37 cellular contexts compared by ENCODE assay signal in the genomic region with DNA sequence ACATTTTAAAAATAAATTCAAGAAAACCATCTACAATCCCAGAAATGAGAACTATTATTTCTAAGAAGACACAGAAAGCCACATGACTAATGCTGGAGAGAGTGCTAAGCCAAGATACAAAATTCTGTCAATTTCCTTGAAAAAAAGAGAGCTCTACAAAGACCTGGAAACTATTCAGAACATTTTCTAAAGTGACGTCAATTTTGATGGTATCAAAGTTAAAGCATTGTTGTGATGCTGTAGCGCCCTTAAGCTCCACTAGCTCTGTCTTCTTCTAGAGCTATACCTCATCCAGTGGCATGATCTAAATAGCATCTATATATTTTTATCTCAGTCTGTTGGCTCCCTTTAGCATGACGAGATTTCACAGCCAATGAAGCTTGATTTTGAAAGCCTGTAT.
DNase-seq lines count a peak whose midpoint lies in the region; ATAC-seq, FAIRE-seq and TF ChIP-seq lines count a peak whose summit lies in the region.
"Had no signal": no experiment of that assay in that cellular context is flagged by ENCODE, and none has a peak within 500 bp of the region (broad histone marks: within the 10 kb centered on the region; RNA-seq: fewer than 3 reads in every experiment).

No MANE protein-coding gene starts in this region.

- H4K20me1 ChIP-seq in HepG2 (ENCODE audit: insufficient read depth, low read length) (no peaks in the 10 kb centered on the region), GM23248 (ENCODE audit: insufficient read depth) (no peaks in the 10 kb centered on the region)
- H4K20me1 ChIP-seq: BLaER1; BLaER1 treated with 17β-estradiol and CSF1 and Interleukin-3, amounts not matched to agents 10 nM and 100 nM had no signal

- no peaks in the 10 kb centered on the region for H3F3A ChIP-seq in GM23248 (ENCODE audit: insufficient read depth)

- no peaks in the 10 kb centered on the region for H3K27me3 Mint-ChIP-seq in dendritic cell treated with granulocyte-macrophage colony-stimulating factor and Interleukin-4, amounts not matched to agents 40 ng/mL and 50 ng/mL, for 4 days
- H3K27me3 Mint-ChIP-seq: B cell; CD4-positive, alpha-beta T cell had no signal

- no peaks in the 10 kb centered on the region; a peak in 1 of 5 replicates for H3K27me3 ChIP-seq in HepG2 (ENCODE audit: control insufficient read depth in 1 of 2, insufficient read depth in 2 of 2, low read length in 2 of 2)
- H3K27me3 ChIP-seq in right lobe of liver, result no peaks in the 10 kb centered on the region
- no peaks in the 10 kb centered on the region for H3K27me3 ChIP-seq in trophoblast cell (ENCODE audit: insufficient read depth, low read length)
- H3K27me3 ChIP-seq in GM23248 (replicated peaks; ENCODE audit: insufficient read depth), result no peaks in the 10 kb centered on the region
- H3K27me3 ChIP-seq: BE2C; BLaER1; BLaER1 treated with 17β-estradiol and CSF1 and Interleukin-3, amounts not matched to agents 10 nM and 100 nM had no signal

- H4K91ac ChIP-seq in trophoblast cell (ENCODE audit: low read depth, low read length), result no peak overlapping the region

- no peak overlapping the region for H3K23ac ChIP-seq in trophoblast cell (ENCODE audit: low read length)

- H3K4me3 Mint-ChIP-seq in dendritic cell treated with granulocyte-macrophage colony-stimulating factor and Interleukin-4, amounts not matched to agents 40 ng/mL and 50 ng/mL, for 4 days, result no peak overlapping the region
- H3K4me3 Mint-ChIP-seq: B cell; CD14-positive monocyte; CD4-positive, alpha-beta memory T cell; CD4-positive, alpha-beta T cell; CD4-positive, CD25-positive, alpha-beta regulatory T cell; CD8-positive, alpha-beta memory T cell; CD8-positive, alpha-beta T cell had no signal

- H3K79me2 ChIP-seq in HepG2 (ENCODE audit: insufficient read depth, low read length) (no peaks in the 10 kb centered on the region), trophoblast cell (ENCODE audit: control insufficient read depth, insufficient read depth, low read length, poor library complexity) (no peaks in the 10 kb centered on the region), GM23248 (ENCODE audit: insufficient read depth) (no peaks in the 10 kb centered on the region)

- H3K4me2 ChIP-seq in HepG2 (ENCODE audit: low read depth, low read length), result no peak overlapping the region
- no peak overlapping the region for H3K4me2 ChIP-seq in trophoblast cell (ENCODE audit: low read length)
- no peak overlapping the region for H3K4me2 ChIP-seq in GM23248 (ENCODE audit: unreplicated experiment)
- H3K4me2 ChIP-seq: A549; BLaER1; BLaER1 treated with 17β-estradiol and CSF1 and Interleukin-3, amounts not matched to agents 10 nM and 100 nM had no signal

- no peak overlapping the region for H3K4ac ChIP-seq in trophoblast cell (ENCODE audit: low read depth, low read length)

- H2BK120ac ChIP-seq in trophoblast cell (ENCODE audit: insufficient read depth, low read length, poor library complexity), result no peak overlapping the region

- H3K36me3 ChIP-seq in HepG2 (replicated peaks in 1 of 2; ENCODE audit: control insufficient read depth in 1 of 2, insufficient read depth in 2 of 2, low read length in 2 of 2) (no peaks in the 10 kb centered on the region), right lobe of liver (no peaks in the 10 kb centered on the region), trophoblast cell (ENCODE audit: control insufficient read depth in 1 of 2, insufficient read depth in 2 of 2, low read length in 2 of 2) (no peaks in the 10 kb centered on the region), GM23248 (ENCODE audit: low read depth) (no peaks in the 10 kb centered on the region)
- H3K36me3 ChIP-seq: BE2C; BLaER1; BLaER1 treated with 17β-estradiol and CSF1 and Interleukin-3, amounts not matched to agents 10 nM and 100 nM had no signal

- TF ChIP-seq POLR2A in HepG2 (IDR thresholded peaks at IDR 0.05; ENCODE audit: insufficient read depth in 1 of 2, low read depth in 2 of 2, low read length in 2 of 2), result no peak
- TF ChIP-seq POLR2A in right lobe of liver (IDR thresholded peaks at IDR 0.05), result no peak

- peaks cover 4% of the 10 kb centered on the region for H3K9me3 Mint-ChIP-seq in dendritic cell treated with granulocyte-macrophage colony-stimulating factor and Interleukin-4, amounts not matched to agents 40 ng/mL and 50 ng/mL, for 4 days
- H3K9me3 Mint-ChIP-seq: CD4-positive, alpha-beta T cell; CD4-positive, CD25-positive, alpha-beta regulatory T cell; CD8-positive, alpha-beta memory T cell; CD8-positive, alpha-beta T cell had no signal

- TF ChIP-seq EP300 in HepG2 (IDR thresholded peaks at IDR 0.05; ENCODE audit: low read depth in 2 of 2, low read length in 2 of 2) (no peak), HepG2 (CRISPR knock-in tag; IDR thresholded peaks at IDR 0.05; ENCODE audit: borderline replicate concordance) (no peak)

- no peak overlapping the region for H2AK5ac ChIP-seq in trophoblast cell (ENCODE audit: low read length)

- intact Hi-C loops in HepG2 (cut with micrococcal nuclease; ENCODE audit: unreplicated experiment) (no loop called here), right lobe of liver (cut with DNase I) (no loop called here)
- intact Hi-C loops in dendritic cell treated with granulocyte-macrophage colony-stimulating factor and Interleukin-4, amounts not matched to agents 40 ng/mL and 50 ng/mL, for 4 days (cut with micrococcal nuclease), result no loop called here

- no peak overlapping the region for H3K27ac ChIP-seq in HepG2 (ENCODE audit: extremely low read length, insufficient read depth, low read length)
- H3K27ac ChIP-seq in right lobe of liver, result no peak overlapping the region
- no peak overlapping the region for H3K27ac ChIP-seq in trophoblast cell (ENCODE audit: low read depth, low read length)
- no peak overlapping the region for H3K27ac ChIP-seq in GM23248
- H3K27ac ChIP-seq: 22Rv1; A549; BLaER1; BLaER1 treated with 17β-estradiol and CSF1 and Interleukin-3, amounts not matched to agents 10 nM and 100 nM; C4-2B had no signal

- WGBS in HepG2 (ENCODE audit: low lambda C conversion rate), result 2% methylated on average over 3 of the region's 3 CpGs
- 54% methylated on average over 3 of the region's 3 CpGs for WGBS in right lobe of liver (ENCODE audit: insufficient coverage, low coverage, low lambda C conversion rate, missing lambda C conversion rate)
- no CpG with 5 or more reads among the region's 3 CpGs for WGBS in trophoblast cell (ENCODE audit: extremely low coverage, insufficient coverage, insufficient read length)
- 41 to 43% methylated on average over 3 of the region's 3 CpGs for WGBS in GM23248 (ENCODE audit: low coverage in 1 of 2, low lambda C conversion rate in 2 of 2, missing lambda C conversion rate in 2 of 2), 2 experiments

- no peak for TF ChIP-seq CTCF in HepG2 (CRISPR knock-in tag; IDR thresholded peaks at IDR 0.05)
- TF ChIP-seq CTCF in right lobe of liver (IDR thresholded peaks at IDR 0.05), result no peak
- TF ChIP-seq CTCF in fibroblast of pulmonary artery (IDR thresholded peaks at IDR 0.05; ENCODE audit: low read length, missing control alignments), result no peak

- H2BK12ac ChIP-seq in trophoblast cell (ENCODE audit: low read length), result no peak overlapping the region

- no peak for FAIRE-seq in HepG2 (lab: Jason Lieb, UNC)
- FAIRE-seq: A204.1, A549, D721Med had no signal

- no peak overlapping the region for H2AFZ ChIP-seq in HepG2 (ENCODE audit: low read length)
- H2AFZ ChIP-seq in trophoblast cell (ENCODE audit: insufficient read depth, low read length, poor library complexity), result no peak overlapping the region
- H2AFZ ChIP-seq in GM23248, result no peak overlapping the region

- no peak for TF ChIP-seq RAD21 in HepG2 (CRISPR knock-in tag; IDR thresholded peaks at IDR 0.05)

- DNase-seq in HepG2 (ENCODE audit: low spot score) (no peak), right lobe of liver (no peak), fibroblast of pulmonary artery (ENCODE audit: low read depth) (peak; percentile 13), trophoblast cell (peak; percentile 47 to 97), AG08395 (ENCODE audit: low spot score) (no peak), GM23248 (no peak)
- DNase-seq: 8988T; ACHN; AML-193; BE2C; C1 segment of cervical spinal cord; Caco-2; Calu3; CD4-positive, alpha-beta memory T cell; CD4-positive, alpha-beta T cell; CD4-positive, CD25-positive, alpha-beta regulatory T cell; CD8-positive, alpha-beta memory T cell; CD8-positive, alpha-beta T cell; COR-L47; DMS 273 treated with DMSO at 0.1 percent for 48 hours; DMS153; DMS53; DMS79; DMS79 treated with DMSO at 0.1 percent for 48 hours; DND-41; EL had no signal

- H3K4me3 ChIP-seq in HepG2 (replicated peaks in 1 of 3; ENCODE audit: insufficient read depth in 1 of 3, low read depth in 2 of 3, low read length in 3 of 3), result no peak overlapping the region
- no peak overlapping the region for H3K4me3 ChIP-seq in right lobe of liver
- no peak overlapping the region for H3K4me3 ChIP-seq in fibroblast of pulmonary artery (replicated peaks; ENCODE audit: low read depth, low read length)
- no peak overlapping the region for H3K4me3 ChIP-seq in trophoblast cell (ENCODE audit: low read depth, low read length)
- no peak overlapping the region for H3K4me3 ChIP-seq in GM23248
- H3K4me3 ChIP-seq: A549; BLaER1; BLaER1 treated with 17β-estradiol and CSF1 and Interleukin-3, amounts not matched to agents 10 nM and 100 nM had no signal

- POLR2A ChIA-PET in HepG2 (lab: Yijun Ruan, JAX), result no interaction called here

- in situ Hi-C loops in HepG2 (cut with HindIII; ENCODE audit: extremely low pct_ligation_motif_present, low pct_unique_long_range_greater_than_20kb), result no loop called here
- in situ Hi-C loops in GM23248 (cut with MboI), result no loop called here

- peaks cover 3% of the 10 kb centered on the region for H3K4me1 Mint-ChIP-seq in dendritic cell treated with granulocyte-macrophage colony-stimulating factor and Interleukin-4, amounts not matched to agents 40 ng/mL and 50 ng/mL, for 4 days (ENCODE audit: low read depth)
- H3K4me1 Mint-ChIP-seq: B cell; CD4-positive, alpha-beta memory T cell; CD4-positive, CD25-positive, alpha-beta regulatory T cell; CD8-positive, alpha-beta memory T cell had no signal

- H3K79me1 ChIP-seq in trophoblast cell (ENCODE audit: low read length), result no peaks in the 10 kb centered on the region

- no peak overlapping the region for H2BK5ac ChIP-seq in trophoblast cell (ENCODE audit: low read depth, low read length, poor library complexity)

- H3K9ac ChIP-seq in HepG2 (ENCODE audit: insufficient read depth, low read depth, low read length), result no peak overlapping the region
- H3K9ac ChIP-seq in trophoblast cell (ENCODE audit: low read length), result no peak overlapping the region
- no peak overlapping the region for H3K9ac ChIP-seq in GM23248
- H3K9ac ChIP-seq: BLaER1; BLaER1 treated with 17β-estradiol and CSF1 and Interleukin-3, amounts not matched to agents 10 nM and 100 nM had no signal

- H3K18ac ChIP-seq in trophoblast cell (ENCODE audit: low read length), result no peak overlapping the region

- CTCF ChIA-PET in HepG2 (lab: Yijun Ruan, JAX; ENCODE audit: low intra/inter-chr PET ratio, low total read pairs), result no interaction called here

- ATAC-seq in HepG2 (no peak), right lobe of liver (no peak), HG02973 (IDR thresholded peaks at IDR 0.05; ENCODE audit: unreplicated experiment) (no peak)
- ATAC-seq: A549; CD8-positive, alpha-beta T cell had no signal

- H3K9me2 ChIP-seq in GM23248 (ENCODE audit: insufficient read depth), result no peaks in the 10 kb centered on the region

- H3K9me3 ChIP-seq in HepG2 (ENCODE audit: low read length) (no peaks in the 10 kb centered on the region), right lobe of liver (no peaks in the 10 kb centered on the region), trophoblast cell (ENCODE audit: insufficient read depth, low read depth, low read length) (no peaks in the 10 kb centered on the region), GM23248 (ENCODE audit: low read depth) (no peaks in the 10 kb centered on the region)
- H3K9me3 ChIP-seq: A549; BE2C; BLaER1; BLaER1 treated with 17β-estradiol and CSF1 and Interleukin-3, amounts not matched to agents 10 nM and 100 nM; Caco-2 had no signal

- no peaks in the 10 kb centered on the region for H3K4me1 ChIP-seq in HepG2 (ENCODE audit: insufficient read depth, low read length)
- no peaks in the 10 kb centered on the region for H3K4me1 ChIP-seq in right lobe of liver
- H3K4me1 ChIP-seq in trophoblast cell (ENCODE audit: control insufficient read depth in 1 of 2, insufficient read depth in 2 of 2, low read length in 2 of 2), result no peaks in the 10 kb centered on the region
- no peaks in the 10 kb centered on the region for H3K4me1 ChIP-seq in GM23248 (ENCODE audit: insufficient read depth)
- H3K4me1 ChIP-seq: A549; BE2C; BLaER1; BLaER1 treated with 17β-estradiol and CSF1 and Interleukin-3, amounts not matched to agents 10 nM and 100 nM; Caco-2 had no signal

- no peak overlapping the region for H4K8ac ChIP-seq in trophoblast cell (ENCODE audit: low read depth, low read length)

- no peak overlapping the region for H4K12ac ChIP-seq in trophoblast cell (ENCODE audit: low read depth, low read length)

- no peak overlapping the region for H3K14ac ChIP-seq in trophoblast cell (ENCODE audit: low read length)

- no TSS peak for BruUV-seq in HepG2 (replicated peaks; lab: Mats Ljungman, UMichigan)

- peaks cover 3% of the 10 kb centered on the region for H3K36me3 Mint-ChIP-seq in dendritic cell treated with granulocyte-macrophage colony-stimulating factor and Interleukin-4, amounts not matched to agents 40 ng/mL and 50 ng/mL, for 4 days (ENCODE audit: low read depth)
- H3K36me3 Mint-ChIP-seq: CD4-positive, alpha-beta memory T cell; CD4-positive, CD25-positive, alpha-beta regulatory T cell; CD8-positive, alpha-beta T cell had no signal

- peak overlapping the region; percentile 32 for H3K27ac Mint-ChIP-seq in dendritic cell treated with granulocyte-macrophage colony-stimulating factor and Interleukin-4, amounts not matched to agents 40 ng/mL and 50 ng/mL, for 4 days
- H3K27ac Mint-ChIP-seq: B cell; CD14-positive monocyte; CD4-positive, alpha-beta memory T cell; CD4-positive, alpha-beta T cell; CD4-positive, CD25-positive, alpha-beta regulatory T cell; CD8-positive, alpha-beta memory T cell; CD8-positive, alpha-beta T cell had no signal

Comparison
In these comparisons a context has a peak if more than half of its experiments do, and no peak if none do; other contexts are left out.
1. DNase-seq: peak in fibroblast of pulmonary artery (single experiment) and trophoblast cell (2 of 2); none in HepG2 (single experiment), right lobe of liver (0 of 3), AG08395 (single experiment) and GM23248 (single experiment).